Comparison of ENCODE assay signal across 8 cellular contexts in the genomic region with DNA sequence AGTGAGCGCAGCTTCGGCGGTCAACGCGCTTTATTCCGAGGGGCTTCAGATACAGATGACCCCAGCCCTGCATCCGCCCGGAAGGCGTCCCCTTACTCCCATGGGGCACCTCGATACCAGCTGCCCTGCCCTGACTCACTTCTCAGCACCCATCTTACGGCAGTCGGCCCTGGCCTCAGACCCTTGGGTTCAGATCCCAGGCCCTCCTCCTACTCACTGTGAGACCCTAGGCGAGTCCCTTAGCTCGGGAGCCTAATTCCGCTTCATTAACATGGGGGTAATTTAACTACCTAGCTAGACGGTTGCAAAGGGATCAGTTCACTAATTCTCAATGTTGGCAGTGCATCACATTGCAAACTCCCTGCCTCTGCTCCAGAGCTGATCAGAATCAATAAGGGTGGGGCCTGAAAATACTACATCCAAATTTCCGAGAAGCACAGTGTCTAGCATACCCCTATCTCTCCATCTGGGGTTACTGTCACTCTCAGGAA. TPM values are rescaled to one million over a fixed set of nuclear protein-coding genes. Genes with fewer than 3 reads are reported as not detected.
DNase-seq lines count a peak whose midpoint lies in the region; ATAC-seq and TF ChIP-seq lines count a peak whose summit lies in the region.

No MANE protein-coding gene starts in this region.

- H3K36me3 ChIP-seq in NT2/D1 (ENCODE audit: insufficient read depth, insufficient read length, low read length) = peaks cover 26% of the 10 kb centered on the region
- no peaks in the 10 kb centered on the region for H3K36me3 ChIP-seq in colonic mucosa
- no peaks in the 10 kb centered on the region for H3K36me3 ChIP-seq in mucosa of rectum (ENCODE audit: control insufficient read depth in 2 of 2, insufficient read depth in 2 of 2, low read length in 2 of 2)

- H3K4me3 Mint-ChIP-seq in CD4-positive, alpha-beta T cell = peak overlapping the region; percentile 93

- POLR2A ChIA-PET in CD4-positive, alpha-beta T cell (lab: Charles Lee) = interaction anchor here (1.0 to 4.1 kb wide), 16 partner anchors 13 to 396 kb away, joined by 3 to 37 read pairs (median 8); partner anchors contain the start of genes ERAL1, FAM222B, NEK8 and NUFIP2

- H3K4me1 ChIP-seq in NT2/D1 (ENCODE audit: insufficient read depth, insufficient read length) (no peaks in the 10 kb centered on the region), colonic mucosa (peaks cover 20% of the 10 kb centered on the region), mucosa of rectum (ENCODE audit: control insufficient read depth in 2 of 2, insufficient read depth in 2 of 2, low read length in 2 of 2) (peaks cover 26 to 32% of the 10 kb centered on the region in 2 donors)

- peak overlapping the region; percentile 95 for H3K27ac Mint-ChIP-seq in CD4-positive, alpha-beta T cell

- peaks cover 42% of the 10 kb centered on the region for H3K36me3 Mint-ChIP-seq in CD4-positive, alpha-beta T cell (ENCODE audit: low read depth)

- peak in 3 of 10 experiments; percentile 11 to 29 (median 23) for DNase-seq in CD4-positive, alpha-beta T cell
- DNase-seq in NT2/D1 (ENCODE audit: low read depth, low spot score) (no peak), colonic mucosa (no peak)

- TF ChIP-seq CTCF in CD4-positive, alpha-beta T cell (IDR thresholded peaks at IDR 0.05) = no peak
- no peak for TF ChIP-seq CTCF in colonic mucosa (IDR thresholded peaks at IDR 0.05)

- intact Hi-C loops in CD4-positive, alpha-beta T cell (cut with DNase I, micrococcal nuclease) = loop anchor here (2.0 kb wide), 3 partner anchors 41 to 169 kb away; partner anchors contain the start of gene NEK8 (in 1 of the 2)
- intact Hi-C loops in colonic mucosa (cut with DNase I) = no loop called here

- no peaks in the 10 kb centered on the region for H3K9me3 ChIP-seq in CD4-positive, alpha-beta T cell (ENCODE audit: control insufficient read depth, low read length)
- peaks cover 20% of the 10 kb centered on the region; the same call in 1 of the 2 replicates for H3K9me3 ChIP-seq in NT2/D1 (ENCODE audit: insufficient read depth, low read length)
- no peaks in the 10 kb centered on the region for H3K9me3 ChIP-seq in colonic mucosa
- H3K9me3 ChIP-seq in mucosa of rectum (ENCODE audit: control insufficient read depth in 2 of 2, low read length in 2 of 2) = no peaks in the 10 kb centered on the region

- H3K4me1 Mint-ChIP-seq in CD4-positive, alpha-beta T cell (ENCODE audit: low read depth) = peaks cover 66% of the 10 kb centered on the region

- CTCF ChIA-PET in CD4-positive, alpha-beta T cell (lab: Charles Lee) = interaction anchor here (0.7 to 3.3 kb wide), 6 partner anchors 54 to 171 kb away, joined by 3 to 11 read pairs (median 7); partner anchors contain the start of genes NEK8 and PHF12

- no peaks in the 10 kb centered on the region for H3K27me3 ChIP-seq in CD4-positive, alpha-beta T cell (ENCODE audit: control insufficient read depth, insufficient read depth, low read length)
- H3K27me3 ChIP-seq in NT2/D1 (ENCODE audit: insufficient read depth, insufficient read length) = no peaks in the 10 kb centered on the region
- H3K27me3 ChIP-seq in colonic mucosa = no peaks in the 10 kb centered on the region
- no peaks in the 10 kb centered on the region for H3K27me3 ChIP-seq in mucosa of rectum (ENCODE audit: control insufficient read depth in 2 of 2, insufficient read depth in 2 of 2, low read length in 2 of 2)

- H3K9ac ChIP-seq in NT2/D1 (ENCODE audit: insufficient read length, low read depth) = peak overlapping the region; percentile 85
- peak overlapping the region; percentile 92 to 97 for H3K9ac ChIP-seq in colonic mucosa (ENCODE audit: low read depth in 2 of 2, low read length in 2 of 2)
- H3K9ac ChIP-seq in mucosa of rectum (ENCODE audit: low read depth in 1 of 2, low read length in 2 of 2) = peak overlapping the region; percentile 89 to 96

- peak overlapping the region; percentile 87 for H3K27ac ChIP-seq in CD4-positive, alpha-beta T cell (ENCODE audit: low read depth, low read length)
- H3K27ac ChIP-seq in colonic mucosa (peak overlapping the region; percentile 89), mucosa of rectum (ENCODE audit: low read depth in 2 of 2, low read length in 2 of 2) (peak overlapping the region; percentile 82 to 90)

- no peaks in the 10 kb centered on the region for H3K9me3 Mint-ChIP-seq in CD4-positive, alpha-beta T cell

- H3K27me3 Mint-ChIP-seq in CD4-positive, alpha-beta T cell = no peaks in the 10 kb centered on the region

- H3K4me3 ChIP-seq in NT2/D1 (ENCODE audit: insufficient read length, low read depth) (peak overlapping the region; percentile 82), colonic mucosa (peak overlapping the region; percentile 92), mucosa of rectum (ENCODE audit: low read length in 2 of 2) (peak overlapping the region; percentile 89 to 91)

- no peak for ATAC-seq in CD4-positive, alpha-beta T cell (ENCODE audit: poor library complexity)
- ATAC-seq in HG03457 (IDR thresholded peaks at IDR 0.05; ENCODE audit: unreplicated experiment) (no peak), GM19397 (IDR thresholded peaks at IDR 0.05; ENCODE audit: unreplicated experiment) (no peak), HG03354 (IDR thresholded peaks at IDR 0.05; ENCODE audit: poor library complexity, severe bottlenecking, unreplicated experiment) (no peak), GM21515 (IDR thresholded peaks at IDR 0.05; ENCODE audit: unreplicated experiment) (no peak)

RNA-seq across cellular contexts. Expression of gene FLOT2, which starts 0.3 kb away (rescaled TPM):
- 10 to 100 TPM; 79.7 to 85.1 TPM for total RNA-seq in CD4-positive, alpha-beta T cell
- 100 to 1,000 TPM in 1 of 2 donors, 10 to 100 TPM in 1; 92.1 to 125 TPM for total RNA-seq in colonic mucosa

RNA-seq across cellular contexts. Expression of gene DHRS13, which starts 5.1 kb away (rescaled TPM):
- 10 to 100 TPM; 33.5 to 34.3 TPM for total RNA-seq in CD4-positive, alpha-beta T cell
- total RNA-seq in colonic mucosa = 10 to 100 TPM in 1 of 2 donors, 1 to 10 TPM in 1; 8.7 to 22.8 TPM

RNA-seq across cellular contexts. Expression of gene ERAL1, which starts 43.0 kb away (rescaled TPM):
- 10 to 100 TPM; 15.6 to 16.8 TPM for total RNA-seq in CD4-positive, alpha-beta T cell
- 10 to 100 TPM; 34.7 to 72.0 TPM for total RNA-seq in colonic mucosa

RNA-seq across cellular contexts. Expression of gene PHF12, which starts 53.5 kb away (rescaled TPM):
- total RNA-seq in CD4-positive, alpha-beta T cell = 100 to 1,000 TPM; 232 to 247 TPM
- 10 to 100 TPM; 37.7 to 42.2 TPM for total RNA-seq in colonic mucosa

RNA-seq across cellular contexts. Expression of gene FAM222B, which starts 55.2 kb away (rescaled TPM):
- total RNA-seq in CD4-positive, alpha-beta T cell = 10 to 100 TPM; 17.3 to 17.5 TPM
- total RNA-seq in colonic mucosa = 10 to 100 TPM; 27.9 to 35.4 TPM
